ENCODE assay signal across 8 cellular contexts in genomic region chr4:106898621-106899230, GRCh38.
DNase-seq lines count a peak whose midpoint lies in the region; ATAC-seq and TF ChIP-seq lines count a peak whose summit lies in the region.

No MANE protein-coding gene starts in this region.

- no peaks in the 10 kb centered on the region for H3K36me3 Mint-ChIP-seq in mesothelial cell of epicardium
- H3K36me3 Mint-ChIP-seq in CD8-positive, alpha-beta T cell, result no peaks in the 10 kb centered on the region

- TF ChIP-seq CTCF in GM13977 (IDR thresholded peaks at IDR 0.05; ENCODE audit: extremely low read depth, insufficient read depth, missing control alignments) (peak; percentile 78), mesothelial cell of epicardium (IDR thresholded peaks at IDR 0.05; ENCODE audit: unreplicated experiment) (peak; percentile 58)
- no peak for TF ChIP-seq CTCF in CD8-positive, alpha-beta T cell (IDR thresholded peaks at IDR 0.05)

- in situ Hi-C loops in GM13977 (cut with MboI; ENCODE audit: low pct_unique_long_range_greater_than_20kb, low sequenced_read_pairs, unreplicated experiment), result no loop called here

- H3K4me1 ChIP-seq in CD8-positive, alpha-beta T cell (ENCODE audit: insufficient read depth, low read length), result no peaks in the 10 kb centered on the region

- peaks cover 13% of the 10 kb centered on the region for H3K9me3 Mint-ChIP-seq in mesothelial cell of epicardium
- H3K9me3 Mint-ChIP-seq in CD8-positive, alpha-beta T cell, result no peaks in the 10 kb centered on the region

- intact Hi-C loops in CD8-positive, alpha-beta T cell (cut with DNase I, micrococcal nuclease), result no loop called here

- no peaks in the 10 kb centered on the region for H3K36me3 ChIP-seq in CD8-positive, alpha-beta T cell (ENCODE audit: insufficient read depth, low read length)

- H3K27me3 ChIP-seq in CD8-positive, alpha-beta T cell (ENCODE audit: insufficient read depth, low read length), result no peaks in the 10 kb centered on the region

- H3K27ac Mint-ChIP-seq in mesothelial cell of epicardium, result no peak overlapping the region
- no peak overlapping the region for H3K27ac Mint-ChIP-seq in CD8-positive, alpha-beta T cell

- H3K4me3 Mint-ChIP-seq in mesothelial cell of epicardium, result no peak overlapping the region
- H3K4me3 Mint-ChIP-seq in CD8-positive, alpha-beta T cell, result no peak overlapping the region

- H3K4me3 ChIP-seq in CD8-positive, alpha-beta T cell (ENCODE audit: low read depth, low read length), result no peak overlapping the region

- H3K27ac ChIP-seq in CD8-positive, alpha-beta T cell (ENCODE audit: low read depth, low read length), result no peak overlapping the region

- ATAC-seq in HG02973 (IDR thresholded peaks at IDR 0.05; ENCODE audit: unreplicated experiment), result peak; percentile 91
- no peak for ATAC-seq in CD8-positive, alpha-beta T cell

- POLR2A ChIA-PET in CD8-positive, alpha-beta T cell (lab: Charles Lee), result no interaction called here

- H3K27me3 Mint-ChIP-seq in mesothelial cell of epicardium (ENCODE audit: low read depth), result peaks cover 7% of the 10 kb centered on the region
- no peaks in the 10 kb centered on the region for H3K27me3 Mint-ChIP-seq in CD8-positive, alpha-beta T cell (ENCODE audit: low read depth)

- CTCF ChIA-PET in CD8-positive, alpha-beta T cell (lab: Charles Lee), result no interaction called here

- H3K9me3 ChIP-seq in CD8-positive, alpha-beta T cell (ENCODE audit: low read length), result no peaks in the 10 kb centered on the region

- DNase-seq in CD1c-positive myeloid dendritic cell (ENCODE audit: extremely low spot score), result peak; percentile 44
- DNase-seq in GM13977 (ENCODE audit: low spot score), result peak; percentile 28
- DNase-seq in NCI-H774 (lab: John Stamatoyannopoulos, UW), result peak; percentile 6
- DNase-seq in cerebellum (ENCODE audit: low spot score), result peak; percentile 3
- no peak for DNase-seq in mesothelial cell of epicardium (ENCODE audit: low spot score in 2 of 2, unreplicated experiment in 2 of 2)
- no peak for DNase-seq in CD8-positive, alpha-beta T cell
- no peak for DNase-seq in NCI-H2107 (lab: John Stamatoyannopoulos, UW)

- H3K4me1 Mint-ChIP-seq in mesothelial cell of epicardium, result peaks cover 5% of the 10 kb centered on the region
- H3K4me1 Mint-ChIP-seq in CD8-positive, alpha-beta T cell (ENCODE audit: low read depth), result no peaks in the 10 kb centered on the region

Comparison
In these comparisons a context has a peak if more than half of its experiments do, and no peak if none do; other contexts are left out.
1. DNase-seq: peak in CD1c-positive myeloid dendritic cell (single experiment), GM13977 (single experiment), NCI-H774 (single experiment) and cerebellum (single experiment); none in mesothelial cell of epicardium (0 of 2), CD8-positive, alpha-beta T cell (0 of 7) and NCI-H2107 (single experiment).